ENCODE assay signal across 8 cellular contexts in the genomic region with DNA sequence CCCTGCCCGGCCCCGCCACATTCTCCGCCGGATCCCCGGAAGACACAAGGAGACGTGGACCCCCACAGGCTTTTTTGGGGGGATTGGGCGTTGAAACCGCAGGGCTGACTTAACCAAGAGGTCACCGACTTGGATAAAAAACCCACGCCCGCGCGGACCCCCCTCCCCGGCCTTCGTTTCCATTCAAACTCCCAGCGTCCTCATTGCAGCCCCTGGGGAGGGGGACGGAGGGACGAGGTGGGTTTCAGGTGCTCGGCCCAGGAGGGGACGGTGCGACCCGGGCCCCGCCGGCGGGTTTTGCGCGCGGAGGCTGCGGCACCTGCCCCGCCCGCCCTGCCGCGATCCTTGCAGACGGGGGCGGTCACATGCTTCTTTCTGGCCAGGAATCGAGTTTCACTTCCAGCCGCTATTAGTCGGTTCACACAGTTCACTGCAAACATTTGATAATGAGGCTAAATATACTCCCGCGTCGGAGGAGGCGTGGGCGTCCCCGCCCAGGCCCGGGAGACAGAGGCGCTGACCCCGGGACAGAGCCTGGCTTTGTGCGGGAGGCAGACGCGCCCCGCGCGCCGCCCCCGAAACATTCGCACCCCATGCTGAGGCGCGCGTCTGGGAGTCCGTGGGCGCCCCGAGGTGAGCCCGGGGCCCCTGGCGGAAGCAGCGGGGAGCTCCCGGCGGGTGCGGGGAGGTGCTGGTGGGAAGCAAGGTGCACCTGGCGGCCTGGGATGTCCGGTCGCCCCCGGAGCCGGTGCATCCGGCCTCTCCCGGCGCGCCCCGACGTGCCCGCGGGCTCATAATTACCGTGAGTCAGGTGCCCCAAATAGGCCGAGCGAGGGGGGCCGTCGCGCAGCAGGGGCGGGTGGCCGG.
A peak's percentile ranks its signal among the peaks of the same experiment; 100 is the strongest.
DNase-seq lines count a peak whose midpoint lies in the region; ATAC-seq and TF ChIP-seq lines count a peak whose summit lies in the region.

No MANE protein-coding gene starts in this region.

- TF ChIP-seq CTCF in WERI-Rb-1 (IDR thresholded peaks at IDR 0.05; ENCODE audit: low read depth, low read length) (no peak), fibroblast of pulmonary artery (IDR thresholded peaks at IDR 0.05; ENCODE audit: low read length, missing control alignments) (no peak), nephron (IDR thresholded peaks at IDR 0.05; ENCODE audit: unreplicated experiment in 3 of 3) (no peak)

- H3K4me3 ChIP-seq in WERI-Rb-1 (ENCODE audit: low read depth, low read length): peak overlapping the region; percentile 29
- H3K4me3 ChIP-seq in fibroblast of pulmonary artery (replicated peaks; ENCODE audit: low read depth, low read length): peak overlapping the region; percentile 35

- H3K4me3 Mint-ChIP-seq in nephron: peak overlapping the region; percentile 72 to 77 (median 74)

- no peak overlapping the region for H3K27ac ChIP-seq in WERI-Rb-1

- ATAC-seq in HG03432 (IDR thresholded peaks at IDR 0.05; ENCODE audit: unreplicated experiment) (peak; percentile 33), HG02973 (IDR thresholded peaks at IDR 0.05; ENCODE audit: unreplicated experiment) (no peak)

- peaks cover 4% of the 10 kb centered on the region for H3K4me1 Mint-ChIP-seq in nephron

- H3K27me3 Mint-ChIP-seq in nephron (ENCODE audit: low read depth): peaks cover 47% of the 10 kb centered on the region

- no peaks in the 10 kb centered on the region for H3K9me3 Mint-ChIP-seq in nephron

- peak overlapping the region in 1 of 3 experiments; percentile 55 for H3K27ac Mint-ChIP-seq in nephron

- H3K36me3 ChIP-seq in WERI-Rb-1: no peaks in the 10 kb centered on the region

- H3K9me3 ChIP-seq in WERI-Rb-1 (ENCODE audit: severe bottlenecking): peaks cover 6% of the 10 kb centered on the region

- DNase-seq in EH (ENCODE audit: low read depth): peak; percentile 70
- DNase-seq in WERI-Rb-1: no peak
- peak; percentile 28 for DNase-seq in fibroblast of pulmonary artery (ENCODE audit: low read depth)
- no peak for DNase-seq in COLO829 (ENCODE audit: low spot score)
- DNase-seq in NCI-H1436 (lab: John Stamatoyannopoulos, UW): no peak

- H3K36me3 Mint-ChIP-seq in nephron (ENCODE audit: low read depth): no peaks in the 10 kb centered on the region

- H3K27me3 ChIP-seq in WERI-Rb-1 (ENCODE audit: insufficient read depth, low read depth, severe bottlenecking): peaks cover 57% of the 10 kb centered on the region

Comparison
In these comparisons a context has a peak if more than half of its experiments do, and no peak if none do; other contexts are left out.
1. DNase-seq: peak in EH (single experiment) and fibroblast of pulmonary artery (single experiment); none in WERI-Rb-1 (single experiment), COLO829 (single experiment) and NCI-H1436 (single experiment).